ENCODE assay signal across 4 cellular contexts in genomic region chr10:23395017-23395416, GRCh38. TPM values are rescaled to one million over a fixed set of nuclear protein-coding genes. Genes with fewer than 3 reads are reported as not detected.
"Had no signal": no experiment of that assay in that cellular context is flagged by ENCODE, and none has a peak within 500 bp of the region (broad histone marks: within the 10 kb centered on the region; RNA-seq: fewer than 3 reads in every experiment).

No MANE protein-coding gene starts in this region.

- H3K4me3 ChIP-seq: GM12878 had no signal

- ATAC-seq: GM12878 had no signal

- DNase-seq: GDM1, GF-D8 had no signal

RNA-seq across cellular contexts. Expression of gene C10orf67, which starts 50.4 kb away (rescaled TPM):
- total RNA-seq: G401 had no signal
